In genomic region chr17:27492470-27492869, GRCh38 we compare ENCODE assay signal across 1 cellular context.
TF ChIP-seq lines count a peak whose summit lies in the region.

No MANE protein-coding gene starts in this region.

TF ChIP-seq in K562, 482 proteins besides CTCF, POLR2A, EP300 and RAD21:
- TF ChIP-seq CBX8 (IDR thresholded peaks at IDR 0.05; ENCODE audit: borderline replicate concordance, extremely low read depth, low read depth, low read length, poor library complexity, severe bottlenecking) = no peak
- TF ChIP-seq AFF4 (CRISPR knock-in tag; IDR thresholded peaks at IDR 0.05) = no peak
